In the genomic region with DNA sequence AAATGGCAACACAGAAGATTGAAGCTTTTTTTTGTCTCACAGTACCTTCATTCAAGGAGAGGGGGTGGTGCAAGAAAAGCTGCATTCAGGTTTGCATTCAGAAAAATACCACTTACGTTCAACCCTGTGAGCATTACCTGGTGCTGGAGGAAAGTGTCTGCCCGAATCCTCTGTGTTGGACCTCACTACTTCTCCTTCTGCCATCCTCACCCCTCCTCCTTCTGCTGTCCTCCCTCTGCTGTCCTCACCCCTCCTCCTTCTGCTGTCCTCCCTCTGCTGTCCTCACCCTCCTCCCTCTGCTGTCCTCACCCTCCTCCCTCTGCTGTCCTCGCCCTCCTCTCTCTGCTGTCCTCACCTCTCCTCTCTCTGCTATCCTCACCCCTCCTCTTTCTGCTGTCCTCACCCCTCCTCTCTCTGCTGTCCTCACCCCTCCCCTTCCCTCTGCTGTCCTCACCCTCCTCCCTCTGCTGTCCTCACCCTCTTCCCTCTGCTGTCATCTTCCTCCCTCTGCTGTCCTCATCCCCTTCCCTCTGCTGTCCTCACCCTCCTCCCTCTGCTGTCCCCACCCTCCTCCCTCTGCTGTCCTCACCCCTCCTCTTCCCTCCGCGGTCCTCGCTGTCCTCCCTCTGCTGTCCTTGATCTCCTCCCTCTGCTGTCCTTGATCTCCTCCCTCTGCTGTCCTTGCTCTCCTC, we compare ENCODE assay signal across 2 cellular contexts.
A peak's percentile ranks its signal among the peaks of the same experiment; 100 is the strongest.
TF ChIP-seq lines count a peak whose summit lies in the region.

No MANE protein-coding gene starts in this region.

TF ChIP-seq in HepG2, 621 proteins besides CTCF, POLR2A, EP300 and RAD21:
- TF ChIP-seq, protein P1, sequence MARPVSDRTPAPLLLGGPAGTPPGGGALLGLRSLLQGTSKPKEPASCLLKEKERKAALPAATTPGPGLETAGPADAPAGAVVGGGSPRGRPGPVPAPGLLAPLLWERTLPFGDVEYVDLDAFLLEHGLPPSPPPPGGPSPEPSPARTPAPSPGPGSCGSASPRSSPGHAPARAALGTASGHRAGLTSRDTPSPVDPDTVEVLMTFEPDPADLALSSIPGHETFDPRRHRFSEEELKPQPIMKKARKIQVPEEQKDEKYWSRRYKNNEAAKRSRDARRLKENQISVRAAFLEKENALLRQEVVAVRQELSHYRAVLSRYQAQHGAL (CRISPR knock-in tag; IDR thresholded peaks at IDR 0.05; ENCODE audit: not compliant biosample characterization): no peak
- TF ChIP-seq BRD4 (CRISPR knock-in tag; IDR thresholded peaks at IDR 0.05): no peak
- peak; percentile 89 for TF ChIP-seq ZNF263 (CRISPR knock-in tag; IDR thresholded peaks at IDR 0.05)
- TF ChIP-seq BHLHE40 (IDR thresholded peaks at IDR 0.05; ENCODE audit: low read length): no peak

TF ChIP-seq in K562, 482 proteins besides CTCF, POLR2A, EP300 and RAD21:
- TF ChIP-seq ZNF143 (CRISPR knock-in tag; IDR thresholded peaks at IDR 0.05) (no peak), ZBTB8A (IDR thresholded peaks at IDR 0.05; ENCODE audit: partially characterized antibody) (no peak), ZNF764 (CRISPR knock-in tag; IDR thresholded peaks at IDR 0.05; ENCODE audit: low read depth) (no peak), ZNF444 (CRISPR knock-in tag; IDR thresholded peaks at IDR 0.05) (no peak), ZNF263 (CRISPR knock-in tag; IDR thresholded peaks at IDR 0.05; ENCODE audit: borderline replicate concordance) (peak; percentile 95), CC2D1A (IDR thresholded peaks at IDR 0.05) (no peak), IFI16 (CRISPR knock-in tag; IDR thresholded peaks at IDR 0.05) (no peak), NR1H2 (CRISPR knock-in tag; IDR thresholded peaks at IDR 0.05) (no peak)
